In the genomic region with DNA sequence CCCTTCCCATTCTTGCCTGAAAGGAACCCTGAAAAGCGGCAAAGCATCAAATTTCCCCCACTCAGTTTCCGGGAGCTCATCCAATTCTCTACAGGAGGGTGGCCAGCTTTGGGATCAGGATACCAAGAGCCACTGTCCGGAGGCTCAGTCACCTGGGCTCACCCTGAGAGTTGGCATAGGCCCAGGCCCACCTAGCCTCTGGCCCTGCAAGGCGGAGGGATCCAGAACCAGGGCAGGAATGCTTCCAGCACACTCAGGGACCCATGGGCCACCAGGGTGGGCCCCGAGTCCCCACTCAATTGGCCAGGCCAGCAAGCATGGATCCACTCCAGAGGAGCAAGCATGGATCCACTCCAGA, we compare ENCODE assay signal across 23 cellular contexts.
DNase-seq lines count a peak whose midpoint lies in the region; ATAC-seq and TF ChIP-seq lines count a peak whose summit lies in the region.
"Had no signal": no experiment of that assay in that cellular context is flagged by ENCODE, and none has a peak within 500 bp of the region (broad histone marks: within the 10 kb centered on the region; RNA-seq: fewer than 3 reads in every experiment).

No MANE protein-coding gene starts in this region.

- TF ChIP-seq RAD21 in Ishikawa (IDR thresholded peaks at IDR 0.05; ENCODE audit: low read depth): peak; percentile 4; the same call in 1 of the 2 replicates

- DNase-seq in NCI-H1092 treated with DMSO at 0.1 percent for 48 hours (lab: John Stamatoyannopoulos, UW): peak; percentile 57
- DNase-seq in NCI-H1092 (lab: John Stamatoyannopoulos, UW): no peak
- DNase-seq in globus pallidus (ENCODE audit: low spot score): peak; percentile 45
- peak; percentile 75 for DNase-seq in posterior vena cava (ENCODE audit: low spot score)
- no peak for DNase-seq in Right ventricle myocardium inferior (ENCODE audit: missing footprints)
- DNase-seq: 8988T; activated CD4-positive, alpha-beta T cell treated with anti-CD3 and anti-CD28 coated beads, Interleukin-2, amount 50 U/mL, for 48 hours; activated naive CD4-positive, alpha-beta T cell; activated naive CD8-positive, alpha-beta T cell treated with anti-CD3 and anti-CD28 coated beads, Interleukin-2, amount 50 U/mL, for 24 hours; effector memory CD8-positive, alpha-beta T cell; erythroblast; HFFc6; Karpas-422; mesendoderm; NCI-H2227 treated with DMSO at 0.1 percent for 48 hours; SIG-M5; stimulated activated naive CD4-positive, alpha-beta T cell had no signal

- peak; percentile 78 for TF ChIP-seq EP300 in Ishikawa (IDR thresholded peaks at IDR 0.05; ENCODE audit: borderline replicate concordance)

- no peak for ATAC-seq in Right ventricle myocardium inferior
- ATAC-seq in HG03521 (IDR thresholded peaks at IDR 0.05; ENCODE audit: unreplicated experiment): no peak
- no peak for ATAC-seq in HG02763 (IDR thresholded peaks at IDR 0.05; ENCODE audit: unreplicated experiment)
- ATAC-seq: activated CD4-positive, CD25-positive, alpha-beta regulatory T cell treated with anti-CD3 and anti-CD28 coated beads, Interleukin-2, amount 50 U/mL, for 24 hours; activated naive CD8-positive, alpha-beta T cell treated with anti-CD3 and anti-CD28 coated beads, Interleukin-2, amount 50 U/mL, for 24 hours; effector memory CD8-positive, alpha-beta T cell; left lobe of liver; Panc1 had no signal

- intact Hi-C loops in posterior vena cava (cut with DNase I): no loop called here
- intact Hi-C loops in Right ventricle myocardium inferior (cut with DNase I): no loop called here

TF ChIP-seq in Ishikawa, 13 proteins besides CTCF, POLR2A, EP300 and RAD21:
- TF ChIP-seq, protein P1, sequence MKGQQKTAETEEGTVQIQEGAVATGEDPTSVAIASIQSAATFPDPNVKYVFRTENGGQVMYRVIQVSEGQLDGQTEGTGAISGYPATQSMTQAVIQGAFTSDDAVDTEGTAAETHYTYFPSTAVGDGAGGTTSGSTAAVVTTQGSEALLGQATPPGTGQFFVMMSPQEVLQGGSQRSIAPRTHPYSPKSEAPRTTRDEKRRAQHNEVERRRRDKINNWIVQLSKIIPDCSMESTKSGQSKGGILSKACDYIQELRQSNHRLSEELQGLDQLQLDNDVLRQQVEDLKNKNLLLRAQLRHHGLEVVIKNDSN (IDR thresholded peaks at IDR 0.05): no peak
- TF ChIP-seq CEBPB (IDR thresholded peaks at IDR 0.05): no peak
- no peak; the same call in 1 of the 2 replicates for TF ChIP-seq TEAD4 (IDR thresholded peaks at IDR 0.05)
- TF ChIP-seq NFIC (IDR thresholded peaks at IDR 0.05): peak; percentile 97
- peak; percentile 81 for TF ChIP-seq FOXM1 (IDR thresholded peaks at IDR 0.05; ENCODE audit: borderline replicate concordance, low read depth)
- no peak; the same call in none of the 2 replicates for TF ChIP-seq ZBTB7A (IDR thresholded peaks at IDR 0.05; ENCODE audit: low read depth)
- TF ChIP-seq TCF12 (IDR thresholded peaks at IDR 0.05; ENCODE audit: low read depth): peak; percentile 94
- TF ChIP-seq YY1 (IDR thresholded peaks at IDR 0.05; ENCODE audit: low read depth): no peak; the same call in 1 of the 2 replicates
TF ChIP-seq in Ishikawa: peak in this region for 3.

Comparison
In these comparisons a context has a peak if more than half of its experiments do, and no peak if none do; other contexts are left out.
1. DNase-seq: peak in NCI-H1092 treated with DMSO at 0.1 percent for 48 hours (single experiment), globus pallidus (single experiment) and posterior vena cava (single experiment); none in NCI-H1092 (single experiment) and Right ventricle myocardium inferior (single experiment).